ENCODE assay signal across 9 cellular contexts in genomic region chr16:3113765-3114479, GRCh38. TPM values are rescaled to one million over a fixed set of nuclear protein-coding genes. Genes with fewer than 3 reads are reported as not detected.
DNase-seq lines count a peak whose midpoint lies in the region; ATAC-seq and TF ChIP-seq lines count a peak whose summit lies in the region.
"Had no signal": no experiment of that assay in that cellular context is flagged by ENCODE, and none has a peak within 500 bp of the region (broad histone marks: within the 10 kb centered on the region; RNA-seq: fewer than 3 reads in every experiment).

No MANE protein-coding gene starts in this region.

- ATAC-seq in foreskin keratinocyte = no peak

- H3K4me1 ChIP-seq in HAP-1 = peaks cover 9% of the 10 kb centered on the region
- H3K4me1 ChIP-seq in skeletal muscle tissue (ENCODE audit: control insufficient read depth in 3 of 3, insufficient read depth in 3 of 3, low read length in 3 of 3) = peaks cover 22 to 29% (median 24%) of the 10 kb centered on the region in 3 donors
- no peaks in the 10 kb centered on the region for H3K4me1 ChIP-seq in foreskin keratinocyte

- H3K27me3 ChIP-seq in HAP-1 (ENCODE audit: low read depth) (no peaks in the 10 kb centered on the region), skeletal muscle tissue (ENCODE audit: control insufficient read depth in 3 of 3, insufficient read depth in 3 of 3, low read length in 3 of 3) (no peaks in the 10 kb centered on the region), foreskin keratinocyte (no peaks in the 10 kb centered on the region)

- H3K27ac ChIP-seq in skeletal muscle tissue (ENCODE audit: low read depth, low read length) (no peak overlapping the region), foreskin keratinocyte (no peak overlapping the region)

- 0 out of 2 replicates have a peak, but pooled peaks have one; percentile 2 for TF ChIP-seq CTCF in WI38 (IDR thresholded peaks at IDR 0.05; ENCODE audit: low read depth, low read length)
- TF ChIP-seq CTCF in foreskin keratinocyte (conservative IDR thresholded peaks at IDR 0.05) = no peak

- DNase-seq in HAP-1 (ENCODE audit: low spot score in 2 of 2) = no peak
- DNase-seq in hepatic stellate cell (ENCODE audit: low spot score) = peak; percentile 48
- no peak for DNase-seq in foreskin keratinocyte
- DNase-seq in T1000 (lab: John Stamatoyannopoulos, UW) = no peak
- no peak for DNase-seq in activated gamma-delta T cell treated with Interleukin-2 at 50 U/mL for 16 hours
- no peak for DNase-seq in amniotic stem cell (lab: John Stamatoyannopoulos, UW)
- DNase-seq: mesendoderm had no signal

- in situ Hi-C loops in HAP-1 (cut with MboI; ENCODE audit: low sequenced_read_pairs) = no loop called here

- H3K9me3 ChIP-seq in HAP-1 = no peaks in the 10 kb centered on the region
- no peaks in the 10 kb centered on the region for H3K9me3 ChIP-seq in skeletal muscle tissue (ENCODE audit: control insufficient read depth in 3 of 3, low read length in 3 of 3)

- H3K36me3 ChIP-seq in HAP-1 (replicated peaks) (peaks cover 9% of the 10 kb centered on the region), skeletal muscle tissue (ENCODE audit: control insufficient read depth in 3 of 3, insufficient read depth in 3 of 3, low read length in 3 of 3) (peaks cover 16 to 28% (median 26%) of the 10 kb centered on the region in 3 donors)

- H3K4me3 ChIP-seq in HAP-1 (peak overlapping the region; percentile 72), WI38 (ENCODE audit: low read depth, low read length) (peak overlapping the region; percentile 96), skeletal muscle tissue (ENCODE audit: low read length in 3 of 3) (peak overlapping the region; percentile 82)

- H3K9ac ChIP-seq in skeletal muscle tissue (ENCODE audit: low read depth in 1 of 3, low read length in 3 of 3) = peak overlapping the region in 2 of 3 donors; percentile 65 to 79

RNA-seq across cellular contexts. Expression of gene ZNF205, which starts 1.5 kb away (rescaled TPM):
- total RNA-seq in skeletal muscle tissue (7.3 TPM), foreskin keratinocyte (16.7 and 17.2 TPM in 2 replicates)
- 17.0 and 19.1 TPM in 2 replicates for polyA plus RNA-seq in foreskin keratinocyte

RNA-seq across cellular contexts. Expression of gene ZSCAN10, which starts 14.8 kb away (rescaled TPM):
- total RNA-seq in skeletal muscle tissue (not detected), foreskin keratinocyte (not detected in 2 replicates)
- polyA plus RNA-seq in foreskin keratinocyte = not detected in 2 replicates

RNA-seq across cellular contexts. Expression of gene ZNF213, which starts 20.9 kb away (rescaled TPM):
- 4.2 TPM for total RNA-seq in skeletal muscle tissue
- 4.4 and 5.4 TPM in 2 replicates for total RNA-seq in foreskin keratinocyte
- polyA plus RNA-seq in foreskin keratinocyte = 5.7 and 6.5 TPM in 2 replicates

RNA-seq across cellular contexts. Expression of gene IL32, which starts 48.5 kb away (rescaled TPM):
- 25.1 TPM for total RNA-seq in skeletal muscle tissue
- total RNA-seq in foreskin keratinocyte = 13.2 and 28.3 TPM in 2 replicates
- 28.4 and 54.3 TPM in 2 replicates for polyA plus RNA-seq in foreskin keratinocyte
